Comparison of ENCODE assay signal across 17 cellular contexts in genomic region chr1:206447792-206448191, GRCh38. TPM values are rescaled to one million over a fixed set of nuclear protein-coding genes. Genes with fewer than 3 reads are reported as not detected.
DNase-seq lines count a peak whose midpoint lies in the region; ATAC-seq and TF ChIP-seq lines count a peak whose summit lies in the region.
"Had no signal": no experiment of that assay in that cellular context is flagged by ENCODE, and none has a peak within 500 bp of the region (broad histone marks: within the 10 kb centered on the region; RNA-seq: fewer than 3 reads in every experiment).

No MANE protein-coding gene starts in this region.

- intact Hi-C loops in sciatic nerve (cut with DNase I) = no loop called here
- intact Hi-C loops in naive thymus-derived CD4-positive, alpha-beta T cell (cut with micrococcal nuclease) = no loop called here

- H3K4me1 Mint-ChIP-seq in naive thymus-derived CD4-positive, alpha-beta T cell = peaks cover 0 to 13% (median 0%) of the 10 kb centered on the region in 7 donors

- TF ChIP-seq CTCF in HEK293 (tag by site-specific recombination; IDR thresholded peaks at IDR 0.05) (no peak), foreskin keratinocyte (conservative IDR thresholded peaks at IDR 0.05) (no peak)

- POLR2A ChIA-PET in HEK293 (lab: Yijun Ruan, JAX) = no interaction called here
- POLR2A ChIA-PET in naive thymus-derived CD4-positive, alpha-beta T cell (lab: Charles Lee) = no interaction called here

- no peaks in the 10 kb centered on the region for H3K9me3 ChIP-seq in HEK293 (ENCODE audit: control insufficient read depth, insufficient read depth, low read depth, low read length)
- no peaks in the 10 kb centered on the region for H3K9me3 ChIP-seq in naive thymus-derived CD4-positive, alpha-beta T cell (ENCODE audit: control insufficient read depth in 2 of 3, low read length in 3 of 3)
- H3K9me3 ChIP-seq: HAP-1 had no signal

- H3K36me3 Mint-ChIP-seq in naive thymus-derived CD4-positive, alpha-beta T cell = peaks cover 4 to 30% (median 7%) of the 10 kb centered on the region in 5 donors

- CTCF ChIA-PET in HEK293 (lab: Yijun Ruan, JAX) = no interaction called here
- CTCF ChIA-PET in naive thymus-derived CD4-positive, alpha-beta T cell (lab: Charles Lee) = no interaction called here

- H3K27ac ChIP-seq in HEK293 (ENCODE audit: extremely low read depth, low read depth, low read length) = no peak overlapping the region
- H3K27ac ChIP-seq in foreskin keratinocyte = no peak overlapping the region
- no peak overlapping the region for H3K27ac ChIP-seq in naive thymus-derived CD4-positive, alpha-beta T cell (ENCODE audit: low read depth, low read length)

- no peaks in the 10 kb centered on the region for H3K9me3 Mint-ChIP-seq in naive thymus-derived CD4-positive, alpha-beta T cell

- ATAC-seq in foreskin keratinocyte = peak; percentile 73
- ATAC-seq in sciatic nerve = peak; percentile 2
- no peak for ATAC-seq in GM21515 (IDR thresholded peaks at IDR 0.05; ENCODE audit: unreplicated experiment)
- ATAC-seq in naive thymus-derived CD4-positive, alpha-beta T cell = no peak
- ATAC-seq: Right ventricle myocardium inferior had no signal

- H3K27me3 ChIP-seq in foreskin keratinocyte = no peaks in the 10 kb centered on the region
- no peaks in the 10 kb centered on the region for H3K27me3 ChIP-seq in naive thymus-derived CD4-positive, alpha-beta T cell (ENCODE audit: control insufficient read depth in 2 of 2, insufficient read depth in 2 of 2, low read length in 2 of 2)

- DNase-seq in amniotic epithelial cell (ENCODE audit: low read depth) (peak; percentile 67), foreskin keratinocyte (peak; percentile 44 to 58), sciatic nerve (ENCODE audit: low spot score) (peak; percentile 48), NOMO-1 treated with dmso at 0.1 percent for 144 hours (lab: John Stamatoyannopoulos, UW; ENCODE audit: unreplicated experiment) (no peak), iPS-NIHi11 (ENCODE audit: low spot score) (no peak)
- no peak for DNase-seq in naive thymus-derived CD4-positive, alpha-beta T cell
- DNase-seq: ACHN, AML-193, EL, KBM-7, NCI-H1436, NCI-H2081, NCI-H510A had no signal

- H3K4me1 ChIP-seq in HEK293 (ENCODE audit: control insufficient read depth, insufficient read depth, low read length) (no peaks in the 10 kb centered on the region), foreskin keratinocyte (peaks cover 4% of the 10 kb centered on the region)
- no peaks in the 10 kb centered on the region for H3K4me1 ChIP-seq in naive thymus-derived CD4-positive, alpha-beta T cell (ENCODE audit: control insufficient read depth in 2 of 2, insufficient read depth in 2 of 2, low read length in 2 of 2)
- H3K4me1 ChIP-seq: HAP-1 had no signal

- H3K4me3 Mint-ChIP-seq in naive thymus-derived CD4-positive, alpha-beta T cell = no peak overlapping the region

- H3K27me3 Mint-ChIP-seq in naive thymus-derived CD4-positive, alpha-beta T cell = no peaks in the 10 kb centered on the region

- no peak overlapping the region for H3K27ac Mint-ChIP-seq in naive thymus-derived CD4-positive, alpha-beta T cell

- peaks cover 7 to 79% of the 10 kb centered on the region in 2 experiments for H3K36me3 ChIP-seq in HEK293 (ENCODE audit: control insufficient read depth in 2 of 2, insufficient read depth in 1 of 2, low read length in 2 of 2)
- H3K36me3 ChIP-seq in naive thymus-derived CD4-positive, alpha-beta T cell (ENCODE audit: control insufficient read depth in 2 of 3, insufficient read depth in 3 of 3, low read length in 3 of 3) = peaks cover 0 to 13% (median 0%) of the 10 kb centered on the region in 3 experiments

- H3K4me3 ChIP-seq in HEK293 (ENCODE audit: low read depth, low read length) = no peak overlapping the region
- H3K4me3 ChIP-seq in naive thymus-derived CD4-positive, alpha-beta T cell (ENCODE audit: low read length) = no peak overlapping the region
- H3K4me3 ChIP-seq: HAP-1 had no signal

TF ChIP-seq in HEK293, 187 proteins besides CTCF, POLR2A, EP300 and RAD21:
- TF ChIP-seq SCRT1 (tag by site-specific recombination; IDR thresholded peaks at IDR 0.05; ENCODE audit: borderline replicate concordance) = peak; percentile 70; the same call in 1 of the 2 replicates
- TF ChIP-seq ZNF843 (tag by site-specific recombination; IDR thresholded peaks at IDR 0.05) = no peak
- no peak for TF ChIP-seq RBAK (tag by site-specific recombination; IDR thresholded peaks at IDR 0.05)
- TF ChIP-seq ZNF280D (tag by site-specific recombination; IDR thresholded peaks at IDR 0.05) = no peak
- TF ChIP-seq EGR2 (tag by site-specific recombination; IDR thresholded peaks at IDR 0.05; ENCODE audit: low read depth) = peak; percentile 67
- peak; percentile 44; the same call in 1 of the 2 replicates for TF ChIP-seq SCRT2 (tag by site-specific recombination; IDR thresholded peaks at IDR 0.05)
- no peak for TF ChIP-seq ZFP69B (tag by site-specific recombination; IDR thresholded peaks at IDR 0.05)
- TF ChIP-seq ZNF350 (tag by site-specific recombination; IDR thresholded peaks at IDR 0.05) = no peak
- peak; percentile 16; the same call in 1 of the 2 replicates for TF ChIP-seq ZFHX2 (tag by site-specific recombination; conservative IDR thresholded peaks at IDR 0.05)

RNA-seq across cellular contexts. Expression of gene IKBKE, which starts 22.5 kb away (rescaled TPM):
- total RNA-seq in foreskin keratinocyte (14.2 and 15.1 TPM in 2 replicates), sciatic nerve (4.1 TPM)
- polyA plus RNA-seq in foreskin keratinocyte = 10.0 and 10.8 TPM in 2 replicates
- 100 to 1,000 TPM in 1 of 5 experiments, 10 to 100 TPM in 4; 50.1 to 177 (median 79.1) TPM for total RNA-seq in naive thymus-derived CD4-positive, alpha-beta T cell
- 10 to 100 TPM; 32.5 to 48.3 TPM for polyA plus RNA-seq in naive thymus-derived CD4-positive, alpha-beta T cell

RNA-seq across cellular contexts. Expression of gene RASSF5, which starts 59.5 kb away (rescaled TPM):
- total RNA-seq in foreskin keratinocyte (2.4 and 2.8 TPM in 2 replicates), sciatic nerve (53.0 TPM)
- 1.4 and 1.8 TPM in 2 replicates for polyA plus RNA-seq in foreskin keratinocyte
- total RNA-seq in naive thymus-derived CD4-positive, alpha-beta T cell = 100 to 1,000 TPM; 155 to 240 (median 218) TPM
- polyA plus RNA-seq in naive thymus-derived CD4-positive, alpha-beta T cell = 100 to 1,000 TPM; 299 to 416 TPM

Comparison
In these comparisons a context has a peak if more than half of its experiments do, and no peak if none do; other contexts are left out.
1. DNase-seq: peak in amniotic epithelial cell (single experiment), foreskin keratinocyte (2 of 2) and sciatic nerve (single experiment); none in NOMO-1 treated with dmso at 0.1 percent for 144 hours (single experiment), iPS-NIHi11 (single experiment) and naive thymus-derived CD4-positive, alpha-beta T cell (0 of 9).
2. ATAC-seq: peak in foreskin keratinocyte (single experiment) and sciatic nerve (single experiment); none in GM21515 (single experiment) and naive thymus-derived CD4-positive, alpha-beta T cell (single experiment).
3. RNA of gene RASSF5, which starts 59.5 kb away (total RNA-seq): 155 to 240 TPM in naive thymus-derived CD4-positive, alpha-beta T cell and 53.0 TPM in sciatic nerve (single experiment); 2.4 to 2.8 TPM in foreskin keratinocyte; every median in the first group is over 10 times any median in the second.